ENCODE assay signal across 8 cellular contexts in the genomic region with DNA sequence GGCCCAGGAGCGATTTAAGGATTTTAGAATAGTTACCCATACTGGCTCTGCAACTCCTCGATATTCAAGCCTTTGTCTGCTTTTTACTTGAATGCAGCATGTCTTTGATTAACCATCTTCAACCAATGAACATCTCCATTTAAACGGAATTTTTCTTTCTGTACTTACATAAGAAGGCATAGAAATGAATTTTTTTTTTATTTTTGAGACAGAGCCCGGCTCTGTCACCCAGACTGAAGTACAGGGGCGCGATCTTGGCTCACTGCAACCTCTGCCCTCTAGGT. TPM values are rescaled to one million over a fixed set of nuclear protein-coding genes. Genes with fewer than 3 reads are reported as not detected.
DNase-seq lines count a peak whose midpoint lies in the region; ATAC-seq lines count a peak whose summit lies in the region.

No MANE protein-coding gene starts in this region.

- H3K4me3 ChIP-seq in HUES64 (ENCODE audit: low read length) (peak overlapping the region; percentile 91), iPS-20b (ENCODE audit: low read length) (peak overlapping the region; percentile 92)

- peak overlapping the region; percentile 98 for H3K4me3 Mint-ChIP-seq in activated naive CD8-positive, alpha-beta T cell
- H3K4me3 Mint-ChIP-seq in stimulated activated naive CD8-positive, alpha-beta T cell treated with anti-CD3 and anti-CD28 coated beads, Interleukin-15, amount 100 ng/mL, for 72 hours, result peak overlapping the region; percentile 72 to 90

- peaks cover 3% of the 10 kb centered on the region for H3K9me3 Mint-ChIP-seq in activated naive CD8-positive, alpha-beta T cell (ENCODE audit: low read depth)
- H3K9me3 Mint-ChIP-seq in stimulated activated naive CD8-positive, alpha-beta T cell treated with anti-CD3 and anti-CD28 coated beads, Interleukin-15, amount 100 ng/mL, for 72 hours, result peaks cover 0 to 9% of the 10 kb centered on the region in 2 donors

- H3K9me3 ChIP-seq in HUES64 (ENCODE audit: insufficient read depth, low read depth, low read length), result peaks cover 5% of the 10 kb centered on the region; the same call in 1 of the 2 replicates
- peaks cover 5% of the 10 kb centered on the region; the same call in 1 of the 2 replicates for H3K9me3 ChIP-seq in iPS-20b (ENCODE audit: insufficient read depth, low read depth, low read length)

- ATAC-seq in stimulated activated naive CD8-positive, alpha-beta T cell treated with anti-CD3 and anti-CD28 coated beads, Interleukin-15, amount 100 ng/mL, for 72 hours, result no peak
- ATAC-seq in GM19351 (IDR thresholded peaks at IDR 0.05; ENCODE audit: unreplicated experiment), result no peak

- no peak for DNase-seq in stimulated activated naive CD8-positive, alpha-beta T cell treated with anti-CD3 and anti-CD28 coated beads, Interleukin-15, amount 100 ng/mL, for 72 hours
- DNase-seq in islet precursor cell (no peak), HK-2 (ENCODE audit: unreplicated experiment) (no peak), NK-92 (lab: John Stamatoyannopoulos, UW; ENCODE audit: unreplicated experiment) (no peak)

- H3K27ac ChIP-seq in HUES64 (ENCODE audit: low read depth, low read length), result no peak overlapping the region
- no peak overlapping the region for H3K27ac ChIP-seq in iPS-20b (ENCODE audit: low read length)

- peaks cover 12% of the 10 kb centered on the region for H3K36me3 Mint-ChIP-seq in activated naive CD8-positive, alpha-beta T cell

- no peaks in the 10 kb centered on the region for H3K27me3 Mint-ChIP-seq in activated naive CD8-positive, alpha-beta T cell
- H3K27me3 Mint-ChIP-seq in stimulated activated naive CD8-positive, alpha-beta T cell treated with anti-CD3 and anti-CD28 coated beads, Interleukin-15, amount 100 ng/mL, for 72 hours, result no peaks in the 10 kb centered on the region

- 51% methylated on average over 6 of the region's 6 CpGs for whole genome bisulfite sequencing in HUES64

- peaks cover 12% of the 10 kb centered on the region for H3K36me3 ChIP-seq in HUES64 (ENCODE audit: insufficient read depth, low read length)
- H3K36me3 ChIP-seq in iPS-20b (ENCODE audit: insufficient read depth, low read depth, low read length), result peaks cover 10% of the 10 kb centered on the region

- H3K4me1 ChIP-seq in HUES64 (ENCODE audit: insufficient read depth, low read length) (no peaks in the 10 kb centered on the region; the same call in 1 of the 2 replicates), iPS-20b (ENCODE audit: insufficient read depth, low read length) (no peaks in the 10 kb centered on the region)

- peaks cover 36% of the 10 kb centered on the region for H3K4me1 Mint-ChIP-seq in activated naive CD8-positive, alpha-beta T cell (ENCODE audit: low read depth)
- peaks cover 36% of the 10 kb centered on the region for H3K4me1 Mint-ChIP-seq in stimulated activated naive CD8-positive, alpha-beta T cell treated with anti-CD3 and anti-CD28 coated beads, Interleukin-15, amount 100 ng/mL, for 72 hours

- H3K9ac ChIP-seq in HUES64 (ENCODE audit: low read depth, low read length) (no peak overlapping the region), iPS-20b (ENCODE audit: low read depth, low read length) (peak overlapping the region; percentile 93; the same call in 1 of the 2 replicates)

- H3K27ac Mint-ChIP-seq in activated naive CD8-positive, alpha-beta T cell, result peak overlapping the region; percentile 100
- peak overlapping the region in 1 of 2 donors; percentile 100 for H3K27ac Mint-ChIP-seq in stimulated activated naive CD8-positive, alpha-beta T cell treated with anti-CD3 and anti-CD28 coated beads, Interleukin-15, amount 100 ng/mL, for 72 hours

- H3K27me3 ChIP-seq in HUES64 (ENCODE audit: insufficient read depth, low read length), result peaks cover 8% of the 10 kb centered on the region
- peaks cover 11% of the 10 kb centered on the region; the same call in 1 of the 2 replicates for H3K27me3 ChIP-seq in iPS-20b (ENCODE audit: insufficient read depth, low read length)

RNA-seq across cellular contexts. Expression of gene RIOK2, which starts 0.8 kb away (rescaled TPM):
- 15.7 TPM for polyA plus RNA-seq in HUES64 (2013, experiment 1 of 2)
- polyA plus RNA-seq in HUES64 (2013, experiment 2 of 2), result 20.3 TPM

RNA-seq across cellular contexts. Expression of gene LIX1, which starts 41.5 kb away (rescaled TPM):
- 7.1 TPM for polyA plus RNA-seq in HUES64 (2013, experiment 1 of 2)
- polyA plus RNA-seq in HUES64 (2013, experiment 2 of 2), result 6.7 TPM
